Comparison of ENCODE assay signal across 9 cellular contexts in the genomic region with DNA sequence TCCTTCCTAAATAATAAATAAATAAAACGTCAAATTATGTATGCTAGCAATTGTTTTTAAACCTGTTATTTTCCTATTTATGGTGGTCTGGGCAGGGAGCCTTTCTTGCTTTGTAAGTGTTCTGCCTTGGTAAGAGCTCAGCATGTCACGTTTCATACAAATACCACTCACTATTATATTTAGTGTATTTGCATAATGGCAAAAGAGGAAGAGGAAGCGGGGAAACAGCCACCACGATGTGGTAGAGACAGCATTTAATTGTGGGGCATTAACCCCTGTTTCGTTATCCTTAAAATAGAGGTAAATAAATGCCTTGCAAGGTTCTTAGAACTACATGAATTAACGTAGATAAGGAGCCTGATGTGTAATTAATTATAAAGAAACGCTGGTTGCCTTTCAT. TPM values are rescaled to one million over a fixed set of nuclear protein-coding genes. Genes with fewer than 3 reads are reported as not detected.
DNase-seq lines count a peak whose midpoint lies in the region; ATAC-seq and TF ChIP-seq lines count a peak whose summit lies in the region.
"Had no signal": no experiment of that assay in that cellular context is flagged by ENCODE, and none has a peak within 500 bp of the region (broad histone marks: within the 10 kb centered on the region; RNA-seq: fewer than 3 reads in every experiment).

No MANE protein-coding gene starts in this region.

- no peak overlapping the region for H3K27ac ChIP-seq in effector memory CD4-positive, alpha-beta T cell (ENCODE audit: insufficient read depth, low read length, poor library complexity, severe bottlenecking)

- peak overlapping the region; percentile 95 for H3K4me3 ChIP-seq in effector memory CD4-positive, alpha-beta T cell (ENCODE audit: insufficient read depth, low read depth, low read length, poor library complexity, severe bottlenecking)

- H3K4me1 ChIP-seq in effector memory CD4-positive, alpha-beta T cell (ENCODE audit: control insufficient read depth, insufficient read depth, low read length, poor library complexity, severe bottlenecking) = peaks cover 23% of the 10 kb centered on the region

- TF ChIP-seq POLR2A in GM18505 (IDR thresholded peaks at IDR 0.05; ENCODE audit: borderline replicate concordance, extremely low read depth, insufficient read depth, insufficient read length) = no peak

- H3K36me3 ChIP-seq in effector memory CD4-positive, alpha-beta T cell (ENCODE audit: control insufficient read depth, insufficient read depth, low read length) = peaks cover 8% of the 10 kb centered on the region

- DNase-seq in KBM-7 = peak; percentile 70
- no peak for DNase-seq in effector memory CD4-positive, alpha-beta T cell
- DNase-seq in dermis blood vessel endothelial cell = no peak
- no peak for DNase-seq in stimulated activated CD4-positive, alpha-beta T cell treated with anti-CD3 and anti-CD28 coated beads, Interleukin-4, amount 100 ng/mL, for 4 hours
- DNase-seq in hepatic stellate cell (ENCODE audit: low spot score) = no peak
- no peak for DNase-seq in activated CD4-positive, CD25-positive, alpha-beta regulatory T cell treated with anti-CD3 and anti-CD28 coated beads, Interleukin-2, amount 50 U/mL, for 72 hours

- H3K27me3 ChIP-seq in effector memory CD4-positive, alpha-beta T cell (replicated peaks; ENCODE audit: control insufficient read depth, insufficient read depth, low read length, poor library complexity, severe bottlenecking) = no peaks in the 10 kb centered on the region

- H3K9me3 ChIP-seq in effector memory CD4-positive, alpha-beta T cell (ENCODE audit: control insufficient read depth, low read length) = no peaks in the 10 kb centered on the region

- in situ Hi-C loops in KBM-7 (cut with MboI; ENCODE audit: low pct_unique_long_range_greater_than_20kb, low sequenced_read_pairs) = no loop called here

- peak; percentile 42 for ATAC-seq in GM18505 (IDR thresholded peaks at IDR 0.05; ENCODE audit: unreplicated experiment)
- peak; percentile 46 for ATAC-seq in GM21576 (IDR thresholded peaks at IDR 0.05; ENCODE audit: unreplicated experiment)
- ATAC-seq: Panc1 had no signal

RNA-seq across cellular contexts. Expression of gene ABRACL, which starts 2.0 kb away (rescaled TPM):
- 41.0 and 41.9 TPM in 2 replicates for total RNA-seq in dermis blood vessel endothelial cell

RNA-seq across cellular contexts. Expression of gene REPS1, which starts 42.5 kb away (rescaled TPM):
- total RNA-seq in dermis blood vessel endothelial cell = 25.4 and 29.5 TPM in 2 replicates
